Comparison of ENCODE assay signal across 32 cellular contexts in genomic region chr12:124374147-124374546, GRCh38.
"Had no signal": no experiment of that assay in that cellular context is flagged by ENCODE, and none has a peak within 500 bp of the region (broad histone marks: within the 10 kb centered on the region; RNA-seq: fewer than 3 reads in every experiment).

No MANE protein-coding gene starts in this region.

- H3K27ac Mint-ChIP-seq: activated CD4-positive, alpha-beta T cell treated with anti-CD3 and anti-CD28 coated beads, Interleukin-2, amount 10 ng/mL, durations not matched to agents 24 days and 14 days; activated CD8-positive, alpha-beta T cell treated with anti-CD3 and anti-CD28 coated beads for 36 hours; activated naive CD8-positive, alpha-beta T cell treated with anti-CD3 and anti-CD28 coated beads, Interleukin-2, amount 10 ng/mL, durations not matched to agents 7 days and 5 days; activated T-cell treated with anti-CD3 and anti-CD28 coated beads, Interleukin-2, amount 50 U/mL, for 72 hours; activated T-helper 17 cell treated with anti-CD3 and anti-CD28 coated beads, Interleukin-2, amount 50 U/mL, for 72 hours had no signal

- H3K9me3 ChIP-seq: body of pancreas, breast epithelium had no signal

- H3K36me3 ChIP-seq: breast epithelium had no signal

- H3K4me1 Mint-ChIP-seq: activated CD4-positive, alpha-beta T cell treated with anti-CD3 and anti-CD28 coated beads, Interleukin-2, amount 10 ng/mL, durations not matched to agents 24 days and 14 days; activated naive CD8-positive, alpha-beta T cell treated with anti-CD3 and anti-CD28 coated beads, Interleukin-2, amount 10 ng/mL, durations not matched to agents 7 days and 5 days; activated T-helper 17 cell treated with anti-CD3 and anti-CD28 coated beads, Interleukin-2, amount 50 U/mL, for 72 hours had no signal

- H3K27me3 Mint-ChIP-seq: activated CD4-positive, alpha-beta T cell treated with anti-CD3 and anti-CD28 coated beads, Interleukin-2, amount 10 ng/mL, durations not matched to agents 24 days and 14 days; activated CD8-positive, alpha-beta T cell treated with anti-CD3 and anti-CD28 coated beads for 36 hours; activated naive CD8-positive, alpha-beta T cell treated with anti-CD3 and anti-CD28 coated beads, Interleukin-2, amount 10 ng/mL, durations not matched to agents 7 days and 5 days; activated T-helper 17 cell treated with anti-CD3 and anti-CD28 coated beads, Interleukin-2, amount 50 U/mL, for 72 hours had no signal

- H3K9me3 Mint-ChIP-seq: activated CD4-positive, alpha-beta T cell treated with anti-CD3 and anti-CD28 coated beads, Interleukin-2, amount 10 ng/mL, durations not matched to agents 24 days and 14 days; activated CD8-positive, alpha-beta T cell treated with anti-CD3 and anti-CD28 coated beads for 36 hours; activated naive CD8-positive, alpha-beta T cell treated with anti-CD3 and anti-CD28 coated beads, Interleukin-2, amount 10 ng/mL, durations not matched to agents 7 days and 5 days; activated T-cell treated with anti-CD3 and anti-CD28 coated beads, Interleukin-2, amount 50 U/mL, for 72 hours; activated T-helper 17 cell treated with anti-CD3 and anti-CD28 coated beads, Interleukin-2, amount 50 U/mL, for 72 hours had no signal

- ATAC-seq: activated CD8-positive, alpha-beta T cell treated with anti-CD3 and anti-CD28 coated beads for 36 hours; activated T-cell treated with anti-CD3 and anti-CD28 coated beads, Interleukin-2, amount 50 U/mL, for 72 hours; activated T-helper 17 cell treated with anti-CD3 and anti-CD28 coated beads, Interleukin-2, amount 50 U/mL, for 72 hours; body of pancreas; PC-3 had no signal

- H3K4me3 ChIP-seq: body of pancreas, breast epithelium had no signal

- H3K27me3 ChIP-seq: body of pancreas, breast epithelium had no signal

- FAIRE-seq: astrocyte, RCC 7860 had no signal

- H3K36me3 Mint-ChIP-seq: activated naive CD8-positive, alpha-beta T cell treated with anti-CD3 and anti-CD28 coated beads, Interleukin-2, amount 10 ng/mL, durations not matched to agents 7 days and 5 days had no signal

- DNase-seq: activated CD4-positive, alpha-beta T cell treated with anti-CD3 and anti-CD28 coated beads, Interleukin-2, amount 10 ng/mL, durations not matched to agents 24 days and 14 days; activated CD4-positive, alpha-beta T cell treated with anti-CD3 and anti-CD28 coated beads, Interleukin-2, amount 50 U/mL, for 4 hours; activated CD8-positive, alpha-beta T cell treated with anti-CD3 and anti-CD28 coated beads for 36 hours; activated effector memory CD4-positive, alpha-beta T cell treated with anti-CD3 and anti-CD28 coated beads, Interleukin-2, amount 50 U/mL, for 16 hours; activated naive CD4-positive, alpha-beta T cell; activated naive CD4-positive, alpha-beta T cell treated with anti-CD3 and anti-CD28 coated beads, Interleukin-2, amount 50 U/mL, for 16 hours; activated naive CD8-positive, alpha-beta T cell treated with anti-CD3 and anti-CD28 coated beads, Interleukin-2, amount 10 ng/mL, durations not matched to agents 7 days and 5 days; activated T-cell treated with anti-CD3 and anti-CD28 coated beads, Interleukin-2, amount 50 U/mL, for 1 hour; activated T-cell treated with anti-CD3 and anti-CD28 coated beads, Interleukin-2, amount 50 U/mL, for 72 hours; body of pancreas; Kasumi-1; KG1; MM.1S; NCI-H1092 treated with DMSO at 0.1 percent for 48 hours; NCI-H1417; NCI-H146; NCI-H187; NCI-H2029 treated with DMSO at 0.1 percent for 48 hours; NCI-H2171 treated with DMSO at 0.1 percent for 48 hours; NCI-H226; NCI-H446 treated with DMSO at 0.1 percent for 48 hours; NCI-H524; NCI-H69; PC-3; Right ventricle myocardium superior; SW 1271; T-helper 1 cell; T1000 had no signal

- H3K4me3 Mint-ChIP-seq: activated CD4-positive, alpha-beta T cell treated with anti-CD3 and anti-CD28 coated beads, Interleukin-2, amount 10 ng/mL, durations not matched to agents 24 days and 14 days; activated CD8-positive, alpha-beta T cell treated with anti-CD3 and anti-CD28 coated beads for 36 hours; activated naive CD8-positive, alpha-beta T cell treated with anti-CD3 and anti-CD28 coated beads, Interleukin-2, amount 10 ng/mL, durations not matched to agents 7 days and 5 days; activated T-cell treated with anti-CD3 and anti-CD28 coated beads, Interleukin-2, amount 50 U/mL, for 72 hours; activated T-helper 17 cell treated with anti-CD3 and anti-CD28 coated beads, Interleukin-2, amount 50 U/mL, for 72 hours had no signal
